In genomic region chr17:17505610-17506171, GRCh38 we compare ENCODE assay signal across 1 cellular context.
TF ChIP-seq lines count a peak whose summit lies in the region.

No MANE protein-coding gene starts in this region.

TF ChIP-seq in IMR-90, 13 proteins besides CTCF, POLR2A, EP300 and RAD21 (continued from another document):
- TF ChIP-seq MAZ (IDR thresholded peaks at IDR 0.05; ENCODE audit: borderline replicate concordance, low read depth, low read length) (no peak), SMC3 (IDR thresholded peaks at IDR 0.05; ENCODE audit: low read depth, low read length) (no peak), BHLHE40 (IDR thresholded peaks at IDR 0.05; ENCODE audit: low read depth, low read length) (no peak), RFX5 (IDR thresholded peaks at IDR 0.05; ENCODE audit: low read depth, low read length) (no peak), CEBPB (IDR thresholded peaks at IDR 0.05; ENCODE audit: low read depth, low read length) (no peak), CHD1 (IDR thresholded peaks at IDR 0.05; ENCODE audit: low read depth, low read length) (no peak), MXI1 (IDR thresholded peaks at IDR 0.05; ENCODE audit: borderline replicate concordance, low read depth, low read length) (no peak), RCOR1 (IDR thresholded peaks at IDR 0.05; ENCODE audit: insufficient replicate concordance, low read length) (no peak), MAFK (IDR thresholded peaks at IDR 0.05; ENCODE audit: low read depth, low read length) (no peak)
- TF ChIP-seq, protein P1, sequence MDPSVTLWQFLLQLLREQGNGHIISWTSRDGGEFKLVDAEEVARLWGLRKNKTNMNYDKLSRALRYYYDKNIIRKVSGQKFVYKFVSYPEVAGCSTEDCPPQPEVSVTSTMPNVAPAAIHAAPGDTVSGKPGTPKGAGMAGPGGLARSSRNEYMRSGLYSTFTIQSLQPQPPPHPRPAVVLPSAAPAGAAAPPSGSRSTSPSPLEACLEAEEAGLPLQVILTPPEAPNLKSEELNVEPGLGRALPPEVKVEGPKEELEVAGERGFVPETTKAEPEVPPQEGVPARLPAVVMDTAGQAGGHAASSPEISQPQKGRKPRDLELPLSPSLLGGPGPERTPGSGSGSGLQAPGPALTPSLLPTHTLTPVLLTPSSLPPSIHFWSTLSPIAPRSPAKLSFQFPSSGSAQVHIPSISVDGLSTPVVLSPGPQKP (IDR thresholded peaks at IDR 0.05; ENCODE audit: borderline replicate concordance, low read depth, low read length) = no peak
